16 cellular contexts compared by ENCODE assay signal in the genomic region with DNA sequence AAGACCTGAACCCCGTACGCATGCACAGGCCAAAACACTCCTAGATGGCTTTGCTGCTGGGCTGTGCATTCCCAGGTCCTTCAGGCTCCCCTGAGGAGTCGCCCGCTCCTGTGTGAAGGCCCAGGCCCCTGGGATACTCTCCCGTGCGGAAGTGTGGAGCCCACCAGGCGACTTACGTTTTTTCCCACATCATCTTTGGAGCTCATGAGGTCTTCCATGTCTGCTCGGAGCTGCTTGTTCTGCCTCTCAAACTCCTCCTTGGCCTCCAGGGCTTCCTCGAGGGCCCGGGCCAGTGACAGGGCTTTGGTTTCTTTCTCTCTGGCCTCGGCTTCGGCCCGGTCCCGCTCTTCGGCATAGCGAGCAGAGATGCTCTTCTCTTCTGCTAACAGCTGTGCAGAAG. TPM values are rescaled to one million over a fixed set of nuclear protein-coding genes. Genes with fewer than 3 reads are reported as not detected.
A peak's percentile ranks its signal among the peaks of the same experiment; 100 is the strongest.
DNase-seq lines count a peak whose midpoint lies in the region; ATAC-seq and TF ChIP-seq lines count a peak whose summit lies in the region.
"Had no signal": no experiment of that assay in that cellular context is flagged by ENCODE, and none has a peak within 500 bp of the region (broad histone marks: within the 10 kb centered on the region; RNA-seq: fewer than 3 reads in every experiment).

No MANE protein-coding gene starts in this region.

- peaks cover 20% of the 10 kb centered on the region for H3F3A ChIP-seq in smooth muscle cell (ENCODE audit: low read depth)

- no peak overlapping the region for H3T11ph ChIP-seq in H9 (ENCODE audit: low read length)

- H2AFZ ChIP-seq in H9 (ENCODE audit: low read length) (no peak overlapping the region), smooth muscle cell (ENCODE audit: low read depth) (no peak overlapping the region)

- TF ChIP-seq POLR2A in breast epithelium (IDR thresholded peaks at IDR 0.05): no peak

- no peak overlapping the region for H3K56ac ChIP-seq in H9 (ENCODE audit: insufficient read length, low read depth, low read length)

- no peak overlapping the region for H2BK5ac ChIP-seq in H9 (ENCODE audit: insufficient read length, low read length)

- H2BK120ac ChIP-seq in H9 (ENCODE audit: low read depth, low read length, poor library complexity, severe bottlenecking): no peak overlapping the region

- no peaks in the 10 kb centered on the region for H3K23me2 ChIP-seq in H9 (ENCODE audit: insufficient read length, low read depth, low read length, poor library complexity, severe bottlenecking)

- H3K36me3 Mint-ChIP-seq in H9 (ENCODE audit: insufficient read depth in 1 of 3, low read depth in 3 of 3): peaks cover 65 to 98% (median 95%) of the 10 kb centered on the region in 3 experiments

- no CpG with 5 or more reads among the region's 17 CpGs for WGBS in H9 (ENCODE audit: extremely low coverage, insufficient read length, low lambda C conversion rate)
- WGBS in smooth muscle cell (ENCODE audit: low lambda C conversion rate): 96% methylated on average over 17 of the region's 17 CpGs

- DNase-seq in H9 (no peak), mesenteric fat pad (ENCODE audit: low spot score) (peak; percentile 35), smooth muscle cell (lab: John Stamatoyannopoulos, UW; ENCODE audit: unreplicated experiment) (no peak), MG63 (no peak), dermis blood vessel endothelial cell (no peak), breast epithelium (ENCODE audit: low spot score in 2 of 2) (no peak)
- DNase-seq: 8988T; Calu3; CD8-positive, alpha-beta T cell; DMS79 treated with DMSO at 0.1 percent for 48 hours; GF-D8 had no signal

- no peak overlapping the region for H3K18ac ChIP-seq in H9 (ENCODE audit: insufficient read length, low read depth, low read length)

- H4K91ac ChIP-seq in H9 (ENCODE audit: insufficient read length, low read depth, low read length): no peak overlapping the region

- H3K4me1 Mint-ChIP-seq in H9: no peaks in the 10 kb centered on the region
- H3K4me1 Mint-ChIP-seq: B cell had no signal

- no peak overlapping the region for H3K27ac ChIP-seq in H9 (ENCODE audit: insufficient read length, low read depth, low read length)
- H3K27ac ChIP-seq in smooth muscle cell (ENCODE audit: low read depth): peak overlapping the region; percentile 21
- no peak overlapping the region for H3K27ac ChIP-seq in breast epithelium
- H3K27ac ChIP-seq: BLaER1 treated with 17β-estradiol and CSF1 and Interleukin-3, amounts not matched to agents 10 nM and 100 nM; HL-60 had no signal

- ATAC-seq in GM18858 (IDR thresholded peaks at IDR 0.05; ENCODE audit: unreplicated experiment): no peak
- ATAC-seq: CD8-positive, alpha-beta T cell had no signal

- H3K9me3 Mint-ChIP-seq in H9: no peaks in the 10 kb centered on the region

- no peaks in the 10 kb centered on the region; the same call in 1 of the 2 replicates for H3K27me3 Mint-ChIP-seq in H9 (ENCODE audit: low read depth)
- H3K27me3 Mint-ChIP-seq: B cell had no signal

- H3K23ac ChIP-seq in H9 (ENCODE audit: insufficient read length, low read depth, low read length): no peak overlapping the region

- H3K27ac Mint-ChIP-seq in H9: peak overlapping the region in 2 of 3 experiments; percentile 58 to 85; a peak in 1 of 7 replicates
- H3K27ac Mint-ChIP-seq: B cell had no signal

- H4K20me1 ChIP-seq in H9 (ENCODE audit: control insufficient read depth, insufficient read depth, insufficient read length) (no peaks in the 10 kb centered on the region), smooth muscle cell (ENCODE audit: low read depth) (peaks cover 7% of the 10 kb centered on the region)

- H3K4me3 Mint-ChIP-seq in H9: no peak overlapping the region
- H3K4me3 Mint-ChIP-seq: B cell; CD8-positive, alpha-beta T cell had no signal

- no peak overlapping the region for H2BK15ac ChIP-seq in H9 (ENCODE audit: low read depth, low read length)

- H2BK12ac ChIP-seq in H9 (ENCODE audit: insufficient read length, low read depth, low read length): no peak overlapping the region

- no peak overlapping the region for H4K8ac ChIP-seq in H9 (replicated peaks; ENCODE audit: insufficient read length, low read depth, low read length)

- H3K9ac ChIP-seq in H9 (ENCODE audit: extremely low read depth, insufficient read length, low read length) (no peak overlapping the region), smooth muscle cell (ENCODE audit: low read depth) (no peak overlapping the region)
- H3K9ac ChIP-seq: BLaER1 treated with 17β-estradiol and CSF1 and Interleukin-3, amounts not matched to agents 10 nM and 100 nM had no signal

- no peak overlapping the region for H4K5ac ChIP-seq in H9 (ENCODE audit: insufficient read length, low read depth, low read length)

- no peaks in the 10 kb centered on the region for H3K9me3 ChIP-seq in H9 (ENCODE audit: control insufficient read depth, low read depth, low read length)
- no peaks in the 10 kb centered on the region for H3K9me3 ChIP-seq in smooth muscle cell (replicated peaks; ENCODE audit: low read depth)
- peaks cover 3% of the 10 kb centered on the region; the same call in 1 of the 2 replicates for H3K9me3 ChIP-seq in MG63
- no peaks in the 10 kb centered on the region for H3K9me3 ChIP-seq in breast epithelium
- H3K9me3 ChIP-seq: BLaER1 treated with 17β-estradiol and CSF1 and Interleukin-3, amounts not matched to agents 10 nM and 100 nM; HAP-1 had no signal

- H3K4me3 ChIP-seq in smooth muscle cell (no peak overlapping the region), MG63 (no peak overlapping the region), breast epithelium (no peak overlapping the region)
- H3K4me3 ChIP-seq: BLaER1 treated with 17β-estradiol and CSF1 and Interleukin-3, amounts not matched to agents 10 nM and 100 nM; HAP-1 had no signal

- H3K4ac ChIP-seq in H9 (ENCODE audit: low read depth, low read length): no peak overlapping the region

- H3K36me3 ChIP-seq in smooth muscle cell (ENCODE audit: low read depth) (peaks cover 18% of the 10 kb centered on the region), MG63 (peaks cover 50% of the 10 kb centered on the region), breast epithelium (no peaks in the 10 kb centered on the region)

- no peak overlapping the region for H2BK20ac ChIP-seq in H9 (ENCODE audit: low read depth, low read length, poor library complexity, severe bottlenecking)

- H3K4me2 ChIP-seq in H9 (ENCODE audit: insufficient read depth, insufficient read length, low read length) (no peak overlapping the region), smooth muscle cell (no peak overlapping the region)
- H3K4me2 ChIP-seq: BLaER1 treated with 17β-estradiol and CSF1 and Interleukin-3, amounts not matched to agents 10 nM and 100 nM had no signal

- no peaks in the 10 kb centered on the region for H3K79me1 ChIP-seq in H9 (ENCODE audit: insufficient read depth, low read depth, low read length, poor library complexity, severe bottlenecking)

- H2AK5ac ChIP-seq in H9 (ENCODE audit: insufficient read length, low read length): no peak overlapping the region

- H3K27me3 ChIP-seq in H9 (ENCODE audit: insufficient read depth, low read length) (no peaks in the 10 kb centered on the region), smooth muscle cell (ENCODE audit: low read depth) (no peaks in the 10 kb centered on the region), MG63 (no peaks in the 10 kb centered on the region), breast epithelium (no peaks in the 10 kb centered on the region)
- H3K27me3 ChIP-seq: BLaER1 treated with 17β-estradiol and CSF1 and Interleukin-3, amounts not matched to agents 10 nM and 100 nM had no signal

- TF ChIP-seq CTCF in H9 (conservative IDR thresholded peaks at IDR 0.05): no peak
- no peak for TF ChIP-seq CTCF in smooth muscle cell (IDR thresholded peaks at IDR 0.05; ENCODE audit: borderline replicate concordance, insufficient read depth, poor library complexity, severe bottlenecking)
- TF ChIP-seq CTCF in breast epithelium (IDR thresholded peaks at IDR 0.05): no peak

- no peak overlapping the region for H3K14ac ChIP-seq in H9 (ENCODE audit: insufficient read depth, low read length)

- intact Hi-C loops in breast epithelium (cut with DNase I; ENCODE audit: low total_unique reads): no loop called here

- H3K4me1 ChIP-seq in H9 (ENCODE audit: insufficient read depth, low read length): no peaks in the 10 kb centered on the region
- H3K4me1 ChIP-seq in smooth muscle cell (ENCODE audit: low read depth): no peaks in the 10 kb centered on the region
- no peaks in the 10 kb centered on the region for H3K4me1 ChIP-seq in breast epithelium
- H3K4me1 ChIP-seq: HAP-1 had no signal

- no peaks in the 10 kb centered on the region for H3K79me2 ChIP-seq in H9 (ENCODE audit: insufficient read depth, low read length)
- H3K79me2 ChIP-seq in smooth muscle cell (ENCODE audit: low read depth): no peaks in the 10 kb centered on the region

RNA-seq across cellular contexts. Expression of gene NDEL1, which starts 56.4 kb away (rescaled TPM):
- total RNA-seq in H9 (2021) (32.9 and 38.4 TPM in 2 replicates), mesenteric fat pad (112 TPM), smooth muscle cell (103 and 111 TPM in 2 replicates), dermis blood vessel endothelial cell (34.5 and 47.6 TPM in 2 replicates), breast epithelium (10 to 100 TPM; 51.1 to 80.6 (median 61.4) TPM)
- polyA plus RNA-seq in smooth muscle cell: 82.0 and 82.6 TPM in 2 replicates
- total RNA-seq in MG63 (2014; rRNA removed; shearing (Covaris generic); ENCODE audit: low replicate concordance): 41.8 and 125 TPM in 2 replicates
